In genomic region chr1:31932491-31933316, GRCh38 we compare ENCODE assay signal across 8 cellular contexts. TPM values are rescaled to one million over a fixed set of nuclear protein-coding genes. Genes with fewer than 3 reads are reported as not detected.
DNase-seq lines count a peak whose midpoint lies in the region; ATAC-seq and TF ChIP-seq lines count a peak whose summit lies in the region.

No MANE protein-coding gene starts in this region.

- DNase-seq in activated T-cell treated with anti-CD3 and anti-CD28 coated beads, Interleukin-2, amount 50 U/mL, for 24 hours = no peak
- DNase-seq in activated T-cell treated with anti-CD3 and anti-CD28 coated beads for 4 hours (no peak), T-helper 17 cell (no peak), right cardiac atrium (no peak), thoracic aorta (ENCODE audit: low spot score) (no peak), NCI-H1092 treated with DMSO at 0.1 percent for 48 hours (lab: John Stamatoyannopoulos, UW) (no peak), testis (no peak)
- no peak for DNase-seq in stimulated activated CD4-positive, alpha-beta T cell treated with anti-CD3 and anti-CD28 coated beads, Interleukin-2, amount 100 ng/mL, for 48 hours

- ATAC-seq in T-helper 17 cell (no peak), right cardiac atrium (peak in 1 of 2 donors; percentile 28), thoracic aorta (ENCODE audit: insufficient number of reproducible peaks, low FRiP score, low read depth) (no peak)

- H3K27me3 Mint-ChIP-seq in activated T-cell treated with anti-CD3 and anti-CD28 coated beads, Interleukin-2, amount 50 U/mL, for 24 hours = no peaks in the 10 kb centered on the region
- H3K27me3 Mint-ChIP-seq in T-helper 17 cell = no peaks in the 10 kb centered on the region

- peak overlapping the region; percentile 97 for H3K4me3 Mint-ChIP-seq in activated T-cell treated with anti-CD3 and anti-CD28 coated beads, Interleukin-2, amount 50 U/mL, for 24 hours
- H3K4me3 Mint-ChIP-seq in T-helper 17 cell = peak overlapping the region; percentile 83

- H3K9me3 ChIP-seq in T-helper 17 cell (ENCODE audit: control insufficient read depth, low read length, poor library complexity, severe bottlenecking) (no peaks in the 10 kb centered on the region), right cardiac atrium (ENCODE audit: control insufficient read depth, low read length) (no peaks in the 10 kb centered on the region), thoracic aorta (no peaks in the 10 kb centered on the region), testis (no peaks in the 10 kb centered on the region)

- H3K27ac Mint-ChIP-seq in activated T-cell treated with anti-CD3 and anti-CD28 coated beads, Interleukin-2, amount 50 U/mL, for 24 hours = peak overlapping the region; percentile 98
- peak overlapping the region; percentile 99 for H3K27ac Mint-ChIP-seq in T-helper 17 cell

- H3K27ac ChIP-seq in right cardiac atrium (ENCODE audit: low read length) (peak overlapping the region; percentile 81), thoracic aorta (peak overlapping the region; percentile 31 to 35), testis (peak overlapping the region in 1 of 2 donors; percentile 7)

- WGBS in right cardiac atrium = 53% methylated on average over 6 of the region's 6 CpGs
- WGBS in testis, 2 donors = 57 to 61% methylated on average over 6 of the region's 6 CpGs

- H3K4me3 ChIP-seq in right cardiac atrium (ENCODE audit: low read length) (no peak overlapping the region), thoracic aorta (no peak overlapping the region), testis (no peak overlapping the region)

- H3K27me3 ChIP-seq in right cardiac atrium (ENCODE audit: control insufficient read depth, insufficient read depth) (no peaks in the 10 kb centered on the region), thoracic aorta (replicated peaks; ENCODE audit: insufficient read depth) (no peaks in the 10 kb centered on the region), testis (no peaks in the 10 kb centered on the region)

- H3K9me3 Mint-ChIP-seq in activated T-cell treated with anti-CD3 and anti-CD28 coated beads, Interleukin-2, amount 50 U/mL, for 24 hours = no peaks in the 10 kb centered on the region

- TF ChIP-seq CTCF in thoracic aorta (IDR thresholded peaks at IDR 0.05) (no peak), testis (IDR thresholded peaks at IDR 0.05) (no peak)

- H3K36me3 ChIP-seq in thoracic aorta (no peaks in the 10 kb centered on the region), testis (ENCODE audit: low read depth, missing control alignments) (no peaks in the 10 kb centered on the region)

- peaks cover 83% of the 10 kb centered on the region for H3K36me3 Mint-ChIP-seq in activated T-cell treated with anti-CD3 and anti-CD28 coated beads, Interleukin-2, amount 50 U/mL, for 24 hours (ENCODE audit: low read depth)
- peaks cover 5% of the 10 kb centered on the region for H3K36me3 Mint-ChIP-seq in T-helper 17 cell (ENCODE audit: low read depth)

- TF ChIP-seq POLR2A in testis (IDR thresholded peaks at IDR 0.05) = no peak

- peaks cover 10% of the 10 kb centered on the region for H3K4me1 ChIP-seq in right cardiac atrium (ENCODE audit: control insufficient read depth, insufficient read depth, low read length)
- H3K4me1 ChIP-seq in thoracic aorta (ENCODE audit: control insufficient read depth in 1 of 2, low read depth in 2 of 2) = peaks cover 76 to 89% of the 10 kb centered on the region in 2 donors
- peaks cover 48% of the 10 kb centered on the region for H3K4me1 ChIP-seq in testis

- intact Hi-C loops in right cardiac atrium (cut with DNase I) = no loop called here
- intact Hi-C loops in testis (cut with DNase I; ENCODE audit: low total_unique reads) = no loop called here

- peaks cover 79% of the 10 kb centered on the region for H3K4me1 Mint-ChIP-seq in activated T-cell treated with anti-CD3 and anti-CD28 coated beads, Interleukin-2, amount 50 U/mL, for 24 hours (ENCODE audit: low read depth)
- H3K4me1 Mint-ChIP-seq in T-helper 17 cell = peaks cover 72% of the 10 kb centered on the region

RNA-seq across cellular contexts. Expression of gene PTP4A2, which starts 5.5 kb away (rescaled TPM):
- total RNA-seq in T-helper 17 cell = 100 to 1,000 TPM; 269 to 384 TPM
- total RNA-seq in right cardiac atrium = 100 to 1,000 TPM; 369 to 558 (median 421) TPM
- 158 TPM for polyA plus RNA-seq in right cardiac atrium
- 100 to 1,000 TPM; 104 to 237 TPM for total RNA-seq in thoracic aorta
- total RNA-seq in testis = 100 to 1,000 TPM; 137 to 189 TPM
- polyA plus RNA-seq in testis (ENCODE audit: insufficient read depth, low read depth, low replicate concordance) = 305 TPM
